Comparison of ENCODE assay signal across 9 cellular contexts in genomic region chr20:17854307-17854903, GRCh38.
A peak's percentile ranks its signal among the peaks of the same experiment; 100 is the strongest.
DNase-seq lines count a peak whose midpoint lies in the region; ATAC-seq and TF ChIP-seq lines count a peak whose summit lies in the region.
"Had no signal": no experiment of that assay in that cellular context is flagged by ENCODE, and none has a peak within 500 bp of the region (broad histone marks: within the 10 kb centered on the region; RNA-seq: fewer than 3 reads in every experiment).

No MANE protein-coding gene starts in this region.

- no peaks in the 10 kb centered on the region for H3K9me2 ChIP-seq in hepatocyte (replicated peaks; ENCODE audit: insufficient read depth)

- POLR2A ChIA-PET in MCF 10A (lab: Yijun Ruan, JAX), result interaction anchor here (1.3 to 1.9 kb wide), 2 partner anchors 11 to 21 kb away, joined by 4 to 6 read pairs; no protein-coding TSS in a partner anchor
- POLR2A ChIA-PET in activated CD4-positive, alpha-beta T cell treated with anti-CD3 and anti-CD28 coated beads for 36 hours (lab: Charles Lee), result no interaction called here

- no peaks in the 10 kb centered on the region for H3K36me3 Mint-ChIP-seq in MCF 10A (ENCODE audit: insufficient read depth, unreplicated experiment)
- no peaks in the 10 kb centered on the region for H3K36me3 Mint-ChIP-seq in activated CD4-positive, alpha-beta T cell treated with anti-CD3 and anti-CD28 coated beads for 36 hours (ENCODE audit: low read depth)

- no peaks in the 10 kb centered on the region for H3K27me3 Mint-ChIP-seq in MCF 10A (ENCODE audit: insufficient read depth, unreplicated experiment)
- H3K27me3 Mint-ChIP-seq in activated CD4-positive, alpha-beta T cell treated with anti-CD3 and anti-CD28 coated beads for 36 hours, result no peaks in the 10 kb centered on the region

- H3K4me1 Mint-ChIP-seq in MCF 10A (ENCODE audit: insufficient read depth, unreplicated experiment), result peaks cover 19% of the 10 kb centered on the region
- peaks cover 32% of the 10 kb centered on the region for H3K4me1 Mint-ChIP-seq in activated CD4-positive, alpha-beta T cell treated with anti-CD3 and anti-CD28 coated beads for 36 hours

- H3K9me3 ChIP-seq in breast epithelium, result no peaks in the 10 kb centered on the region
- H3K9me3 ChIP-seq in hepatocyte (ENCODE audit: low read depth), result no peaks in the 10 kb centered on the region
- H3K9me3 ChIP-seq in upper lobe of right lung, result no peaks in the 10 kb centered on the region

- H3K9me3 Mint-ChIP-seq in MCF 10A (ENCODE audit: unreplicated experiment), result no peaks in the 10 kb centered on the region
- H3K9me3 Mint-ChIP-seq in activated CD4-positive, alpha-beta T cell treated with anti-CD3 and anti-CD28 coated beads for 36 hours (ENCODE audit: low read depth), result no peaks in the 10 kb centered on the region

- H3K79me2 ChIP-seq in hepatocyte, result no peaks in the 10 kb centered on the region

- no peaks in the 10 kb centered on the region for H4K20me1 ChIP-seq in hepatocyte (ENCODE audit: insufficient read depth, poor library complexity, severe bottlenecking)

- H3K27me3 ChIP-seq in breast epithelium (no peaks in the 10 kb centered on the region), hepatocyte (no peaks in the 10 kb centered on the region), upper lobe of right lung (no peaks in the 10 kb centered on the region)

- no peak for TF ChIP-seq POLR2A in breast epithelium (IDR thresholded peaks at IDR 0.05)

- H3K4me1 ChIP-seq in breast epithelium, result peaks cover 0 to 6% of the 10 kb centered on the region in 2 donors
- H3K4me1 ChIP-seq in hepatocyte (ENCODE audit: insufficient read depth), result peaks cover 20% of the 10 kb centered on the region
- H3K4me1 ChIP-seq in upper lobe of right lung, result peaks cover 12% of the 10 kb centered on the region

- no peak overlapping the region for H3K4me3 ChIP-seq in breast epithelium
- no peak overlapping the region for H3K4me3 ChIP-seq in hepatocyte
- no peak overlapping the region for H3K4me3 ChIP-seq in upper lobe of right lung

- no peak overlapping the region for H3K27ac Mint-ChIP-seq in MCF 10A (ENCODE audit: low read depth, unreplicated experiment)
- H3K27ac Mint-ChIP-seq in activated CD4-positive, alpha-beta T cell treated with anti-CD3 and anti-CD28 coated beads for 36 hours, result no peak overlapping the region

- 53% methylated on average over 4 of the region's 4 CpGs for WGBS in hepatocyte (ENCODE audit: low lambda C conversion rate, missing lambda C conversion rate)

- CTCF ChIA-PET in MCF 10A (lab: Yijun Ruan, JAX), result interaction anchor here (0.8 kb wide), 1 partner anchor 21 kb away, joined by 3 read pairs; no protein-coding TSS in a partner anchor
- CTCF ChIA-PET in activated CD4-positive, alpha-beta T cell treated with anti-CD3 and anti-CD28 coated beads for 36 hours (lab: Charles Lee), result interaction anchor here (0.6 to 0.7 kb wide), 2 partner anchors 16 to 160 kb away, joined by 4 read pairs; no protein-coding TSS in a partner anchor

- intact Hi-C loops in MCF 10A (cut with micrococcal nuclease), result no loop called here
- intact Hi-C loops in breast epithelium (cut with DNase I; ENCODE audit: low total_unique reads), result no loop called here
- intact Hi-C loops in upper lobe of right lung (cut with DNase I), result no loop called here
- intact Hi-C loops in activated CD4-positive, alpha-beta T cell treated with anti-CD3 and anti-CD28 coated beads for 36 hours (cut with DNase I, micrococcal nuclease), result no loop called here

- peak; percentile 63 for ATAC-seq in upper lobe of right lung
- no peak for ATAC-seq in activated CD4-positive, alpha-beta T cell treated with anti-CD3 and anti-CD28 coated beads for 36 hours

- no TSS peak for BruUV-seq in MCF 10A (replicated peaks; lab: Mats Ljungman, UMichigan)

- DNase-seq in MCF 10A (ENCODE audit: unreplicated experiment) (peak; percentile 52), breast epithelium (ENCODE audit: low spot score in 2 of 2) (no peak), SW480 (ENCODE audit: low spot score) (peak; percentile 65), hepatocyte (ENCODE audit: low spot score) (peak; percentile 58), upper lobe of right lung (peak; percentile 74), GF-D8 (lab: John Stamatoyannopoulos, UW) (no peak)
- no peak for DNase-seq in stimulated activated CD4-positive, alpha-beta T cell treated with anti-CD3 and anti-CD28 coated beads, Interleukin-12 subunit alpha, Interleukin-12 subunit beta, amount 100 ng/mL, for 4 hours
- DNase-seq in activated CD4-positive, alpha-beta T cell treated with anti-CD3 and anti-CD28 coated beads for 36 hours, result no peak
- DNase-seq: DMS79 had no signal

- TF ChIP-seq CTCF in MCF 10A (IDR thresholded peaks at IDR 0.05; ENCODE audit: unreplicated experiment), result no peak
- TF ChIP-seq CTCF in breast epithelium (IDR thresholded peaks at IDR 0.05), result no peak
- TF ChIP-seq CTCF in hepatocyte (IDR thresholded peaks at IDR 0.05; ENCODE audit: poor library complexity), result no peak
- no peak for TF ChIP-seq CTCF in upper lobe of right lung (IDR thresholded peaks at IDR 0.05)

- no peak overlapping the region for H3K4me3 Mint-ChIP-seq in MCF 10A (ENCODE audit: unreplicated experiment)
- H3K4me3 Mint-ChIP-seq in activated CD4-positive, alpha-beta T cell treated with anti-CD3 and anti-CD28 coated beads for 36 hours, result no peak overlapping the region

- no peak overlapping the region for H2AFZ ChIP-seq in hepatocyte

- H3K36me3 ChIP-seq in breast epithelium, result no peaks in the 10 kb centered on the region
- H3K36me3 ChIP-seq in hepatocyte (replicated peaks; ENCODE audit: insufficient read depth, low read depth), result no peaks in the 10 kb centered on the region
- no peaks in the 10 kb centered on the region for H3K36me3 ChIP-seq in upper lobe of right lung

- H3K27ac ChIP-seq in breast epithelium, result peak overlapping the region in 1 of 2 donors; percentile 0
- no peak overlapping the region for H3K27ac ChIP-seq in hepatocyte
- H3K27ac ChIP-seq in upper lobe of right lung, result no peak overlapping the region

- no peak overlapping the region for H3K4me2 ChIP-seq in hepatocyte

Comparison
In these comparisons a context has a peak if more than half of its experiments do, and no peak if none do; other contexts are left out.
1. DNase-seq: peak in MCF 10A (single experiment), SW480 (single experiment), hepatocyte (single experiment) and upper lobe of right lung (single experiment); none in breast epithelium (0 of 2), stimulated activated CD4-positive, alpha-beta T cell treated with anti-CD3 and anti-CD28 coated beads, Interleukin-12 subunit alpha, Interleukin-12 subunit beta, amount 100 ng/mL, for 4 hours (single experiment), GF-D8 (single experiment) and activated CD4-positive, alpha-beta T cell treated with anti-CD3 and anti-CD28 coated beads for 36 hours (single experiment).